23 cellular contexts compared by ENCODE assay signal in the genomic region with DNA sequence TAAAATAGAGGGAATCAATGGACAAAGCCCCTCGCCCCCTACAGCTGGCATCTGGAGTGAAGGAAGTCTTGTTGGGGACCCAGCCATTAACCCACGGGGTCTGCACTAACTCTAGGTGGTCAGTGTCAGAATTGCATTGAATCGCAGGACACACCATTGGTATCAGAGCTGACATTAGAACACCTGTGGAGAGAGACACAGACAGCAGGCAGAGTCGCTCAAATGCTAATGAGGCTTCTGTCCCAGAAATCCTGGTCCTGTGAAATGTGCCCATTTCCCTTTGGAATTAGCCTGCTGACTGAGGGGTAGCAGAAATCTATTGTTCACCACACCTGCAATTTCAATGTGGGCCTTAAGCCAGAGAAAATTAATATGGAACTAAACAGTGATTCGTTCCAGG. TPM values are rescaled to one million over a fixed set of nuclear protein-coding genes. Genes with fewer than 3 reads are reported as not detected.
"Had no signal": no experiment of that assay in that cellular context is flagged by ENCODE, and none has a peak within 500 bp of the region (broad histone marks: within the 10 kb centered on the region; RNA-seq: fewer than 3 reads in every experiment).

No MANE protein-coding gene starts in this region.

- H3K27me3 ChIP-seq: foreskin keratinocyte, stomach, transverse colon had no signal

- H3K4me1 ChIP-seq: foreskin keratinocyte, pancreas, stomach, transverse colon had no signal

- H3K27me3 Mint-ChIP-seq: central memory CD8-positive, alpha-beta T cell had no signal

- H3K4me3 ChIP-seq: pancreas, stomach, thoracic aorta, transverse colon had no signal

- H3K4me1 Mint-ChIP-seq: central memory CD8-positive, alpha-beta T cell; immature natural killer cell; naive thymus-derived CD8-positive, alpha-beta T cell had no signal

- H3K9me3 ChIP-seq: pancreas, thoracic aorta had no signal

- DNase-seq: effector memory CD8-positive, alpha-beta T cell; foreskin keratinocyte; hippocampal formation; immature natural killer cell; kidney; left colon; left ventricle myocardium superior; naive thymus-derived CD8-positive, alpha-beta T cell; nucleus accumbens; pancreas; right cardiac atrium; small intestine; stimulated activated CD4-positive, alpha-beta T cell treated with anti-CD3 and anti-CD28 coated beads, Interleukin-12 subunit alpha, Interleukin-12 subunit beta, amount 100 ng/mL, for 4 hours; stimulated activated naive CD4-positive, alpha-beta T cell; stomach; substantia nigra; transverse colon had no signal

- ATAC-seq: effector memory CD8-positive, alpha-beta T cell; foreskin keratinocyte; left colon; left ventricle myocardium superior; naive thymus-derived CD8-positive, alpha-beta T cell; pancreas; right cardiac atrium had no signal

- H3K27ac Mint-ChIP-seq: effector memory CD8-positive, alpha-beta T cell; immature natural killer cell; naive thymus-derived CD8-positive, alpha-beta T cell; progenitor cell of endocrine pancreas had no signal

- H3K27ac ChIP-seq: foreskin keratinocyte, pancreas, stomach, thoracic aorta, transverse colon had no signal

- H3K36me3 ChIP-seq: pancreas, stomach, thoracic aorta, transverse colon had no signal

- H3K4me3 Mint-ChIP-seq: central memory CD8-positive, alpha-beta T cell; effector memory CD8-positive, alpha-beta T cell; immature natural killer cell; naive thymus-derived CD8-positive, alpha-beta T cell had no signal

- H3K9me3 Mint-ChIP-seq: immature natural killer cell had no signal

- H3K36me3 Mint-ChIP-seq: immature natural killer cell had no signal

RNA-seq across cellular contexts. Expression of a gene that starts 33.0 kb away (rescaled TPM):
- total RNA-seq: foreskin keratinocyte; left ventricle myocardium superior; lung microvascular endothelial cell; mesenteric fat pad; naive thymus-derived CD8-positive, alpha-beta T cell; right cardiac atrium; thoracic aorta; ureter had no signal
